ENCODE assay signal across 19 cellular contexts in the genomic region with DNA sequence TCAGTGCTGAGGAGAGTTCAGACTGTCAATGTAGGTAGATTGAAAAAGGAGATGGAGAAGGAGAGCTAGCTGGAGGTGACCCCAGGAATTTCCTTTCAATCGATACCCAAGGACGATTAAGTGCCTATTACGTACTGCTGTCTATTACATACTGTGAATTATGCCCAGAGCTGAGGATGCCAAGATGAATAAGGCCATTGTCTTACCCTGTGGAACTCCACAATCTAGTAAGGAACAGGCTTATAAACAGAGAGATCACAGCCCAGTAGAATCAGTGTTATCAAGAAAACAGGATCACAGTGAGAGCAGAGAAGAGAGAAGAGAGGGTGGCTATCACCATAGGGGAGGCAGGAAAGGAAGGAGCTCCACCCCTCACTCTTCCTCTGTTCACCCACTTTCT. TPM values are rescaled to one million over a fixed set of nuclear protein-coding genes. Genes with fewer than 3 reads are reported as not detected.
"Had no signal": no experiment of that assay in that cellular context is flagged by ENCODE, and none has a peak within 500 bp of the region (broad histone marks: within the 10 kb centered on the region; RNA-seq: fewer than 3 reads in every experiment).

No MANE protein-coding gene starts in this region.

- H3K4me3 ChIP-seq: ascending aorta, breast epithelium, gastrocnemius medialis, heart right ventricle, lung, suprapubic skin, upper lobe of left lung had no signal

- H3K4me3 Mint-ChIP-seq: activated CD8-positive, alpha-beta T cell treated with anti-CD3 and anti-CD28 coated beads for 36 hours; activated T-cell treated with anti-CD3 and anti-CD28 coated beads, Interleukin-2, amount 50 U/mL, for 4 hours; naive B cell; stimulated activated naive B cell treated with anti-CD40 and anti-IgM and Interleukin-4, amounts not matched to agents 10 μg/mL and 1 μg/mL and 100 μg/mL, for 72 hours had no signal

- H3K4me1 Mint-ChIP-seq: naive B cell; stimulated activated naive B cell treated with anti-CD40 and anti-IgM and Interleukin-4, amounts not matched to agents 10 μg/mL and 1 μg/mL and 100 μg/mL, for 72 hours had no signal

- H3K27me3 ChIP-seq: ascending aorta, breast epithelium, gastrocnemius medialis, heart right ventricle, neutrophil, suprapubic skin, upper lobe of left lung had no signal

- H3K9me3 Mint-ChIP-seq: activated CD8-positive, alpha-beta T cell treated with anti-CD3 and anti-CD28 coated beads for 36 hours; activated T-cell treated with anti-CD3 and anti-CD28 coated beads, Interleukin-2, amount 50 U/mL, for 4 hours; stimulated activated naive B cell treated with anti-CD40 and anti-IgM and Interleukin-4, amounts not matched to agents 10 μg/mL and 1 μg/mL and 100 μg/mL, for 72 hours had no signal

- DNase-seq: activated CD8-positive, alpha-beta T cell treated with anti-CD3 and anti-CD28 coated beads for 36 hours; activated effector memory CD4-positive, alpha-beta T cell treated with anti-CD3 and anti-CD28 coated beads, Interleukin-2, amount 50 U/mL, for 16 hours; activated T-cell treated with anti-CD3 and anti-CD28 coated beads, Interleukin-2, amount 50 U/mL, for 4 hours; dermis blood vessel endothelial cell; gastrocnemius medialis; heart right ventricle; left cardiac atrium; naive B cell; posterior cingulate gyrus; retina; stimulated activated CD4-positive, alpha-beta T cell treated with anti-CD3 and anti-CD28 coated beads, Interleukin-2, amount 100 ng/mL, for 48 hours; stimulated activated naive B cell treated with anti-CD40 and anti-IgM and Interleukin-4, amounts not matched to agents 10 μg/mL and 1 μg/mL and 100 μg/mL, for 72 hours; upper lobe of left lung had no signal

- H3K36me3 ChIP-seq: ascending aorta, breast epithelium, gastrocnemius medialis, heart right ventricle, neutrophil, suprapubic skin, upper lobe of left lung had no signal

- H3K4me1 ChIP-seq: ascending aorta, breast epithelium, gastrocnemius medialis, suprapubic skin, upper lobe of left lung had no signal

- H3K9me3 ChIP-seq: ascending aorta, breast epithelium, gastrocnemius medialis, neutrophil, suprapubic skin, upper lobe of left lung had no signal

- ATAC-seq: activated T-cell treated with anti-CD3 and anti-CD28 coated beads, Interleukin-2, amount 50 U/mL, for 4 hours; gastrocnemius medialis; heart right ventricle; left cardiac atrium; stimulated activated naive B cell treated with anti-CD40 and anti-IgM and Interleukin-4, amounts not matched to agents 10 μg/mL and 1 μg/mL and 100 μg/mL, for 72 hours had no signal

- H3K36me3 Mint-ChIP-seq: naive B cell; stimulated activated naive B cell treated with anti-CD40 and anti-IgM and Interleukin-4, amounts not matched to agents 10 μg/mL and 1 μg/mL and 100 μg/mL, for 72 hours had no signal

- H3K27ac Mint-ChIP-seq: activated CD8-positive, alpha-beta T cell treated with anti-CD3 and anti-CD28 coated beads for 36 hours; naive B cell; stimulated activated naive B cell treated with anti-CD40 and anti-IgM and Interleukin-4, amounts not matched to agents 10 μg/mL and 1 μg/mL and 100 μg/mL, for 72 hours had no signal

- H3K27ac ChIP-seq: ascending aorta, breast epithelium, gastrocnemius medialis, heart right ventricle, suprapubic skin, upper lobe of left lung, VCaP had no signal

RNA-seq across cellular contexts. Expression of gene PDE8B, which starts 54.1 kb away (rescaled TPM):
- total RNA-seq: activated T-cell treated with anti-CD3 and anti-CD28 coated beads, Interleukin-2, amount 50 U/mL, for 4 hours had no signal
